In genomic region chr9:93230185-93230584, GRCh38 we compare ENCODE assay signal across 14 cellular contexts. TPM values are rescaled to one million over a fixed set of nuclear protein-coding genes. Genes with fewer than 3 reads are reported as not detected.
"Had no signal": no experiment of that assay in that cellular context is flagged by ENCODE, and none has a peak within 500 bp of the region (broad histone marks: within the 10 kb centered on the region; RNA-seq: fewer than 3 reads in every experiment).

No MANE protein-coding gene starts in this region.

- ATAC-seq: activated T-cell treated with anti-CD3 and anti-CD28 coated beads, Interleukin-2, amount 50 U/mL, for 72 hours had no signal

- DNase-seq: activated CD4-positive, alpha-beta memory T cell treated with anti-CD3 and anti-CD28 coated beads, Interleukin-2, amount 10 ng/mL, durations not matched to agents 7 days and 5 days; activated CD4-positive, alpha-beta T cell treated with anti-CD3 and anti-CD28 coated beads, Interleukin-2, amount 10 ng/mL, durations not matched to agents 7 days and 5 days; activated CD4-positive, CD25-positive, alpha-beta regulatory T cell; activated gamma-delta T cell treated with Interleukin-2 at 50 U/mL for 16 hours; activated naive CD4-positive, alpha-beta T cell treated with anti-CD3 and anti-CD28 coated beads, Interleukin-2, amount 10 ng/mL, durations not matched to agents 7 days and 5 days; activated naive CD8-positive, alpha-beta T cell treated with anti-CD3 and anti-CD28 coated beads for 36 hours; activated T-cell treated with anti-CD3 and anti-CD28 coated beads, Interleukin-2, amount 50 U/mL, for 72 hours; MM.1S; NCI-H1436; NCI-H1694 treated with DMSO at 0.1 percent for 48 hours; NCI-H345; NCI-H69; NK-92 treated with Interleukin-12 subunit alpha and Interleukin-12 subunit beta, amount 100 ng/mL, for 24 hours; SHP77 treated with DMSO at 0.1 percent for 48 hours had no signal

RNA-seq across cellular contexts. Expression of gene WNK2, which starts 46.2 kb away (rescaled TPM):
- total RNA-seq: activated CD4-positive, alpha-beta T cell treated with anti-CD3 and anti-CD28 coated beads, Interleukin-2, amount 10 ng/mL, durations not matched to agents 7 days and 5 days had no signal
